28 cellular contexts compared by ENCODE assay signal in the genomic region with DNA sequence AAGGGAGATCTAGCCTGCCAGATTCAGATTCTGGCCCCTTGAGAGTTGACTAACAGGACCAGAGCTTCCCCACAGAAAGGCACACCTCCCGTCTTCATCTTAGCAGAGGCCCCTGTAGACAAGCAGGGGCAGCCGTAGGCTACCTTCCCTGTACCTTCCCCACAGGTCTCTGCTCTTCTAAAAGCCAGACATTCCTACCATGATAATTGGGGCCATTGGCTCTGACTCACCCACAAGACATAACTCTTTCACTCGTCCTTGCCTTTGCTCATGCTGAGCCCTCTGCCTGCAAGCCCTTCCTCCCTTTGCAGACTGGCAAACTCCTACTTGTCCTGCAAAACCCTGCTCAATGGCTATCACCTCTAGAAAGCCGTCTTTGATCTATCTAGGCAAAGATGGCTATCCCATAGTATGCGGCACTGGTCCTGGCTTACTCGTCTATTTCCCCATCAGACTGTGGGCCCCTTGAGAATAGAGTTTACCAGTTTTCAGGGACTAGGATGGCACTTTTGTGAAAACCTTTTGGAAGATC. TPM values are rescaled to one million over a fixed set of nuclear protein-coding genes. Genes with fewer than 3 reads are reported as not detected.
"Had no signal": no experiment of that assay in that cellular context is flagged by ENCODE, and none has a peak within 500 bp of the region (broad histone marks: within the 10 kb centered on the region; RNA-seq: fewer than 3 reads in every experiment).

No MANE protein-coding gene starts in this region.

- H3K4me3 ChIP-seq: body of pancreas, cardiac muscle cell, heart left ventricle, testis, upper lobe of right lung had no signal

- DNase-seq: activated CD4-positive, alpha-beta T cell treated with anti-CD3 and anti-CD28 coated beads, Interleukin-2, amount 50 U/mL, for 1 hour; activated CD4-positive, CD25-positive, alpha-beta regulatory T cell treated with anti-CD3 and anti-CD28 coated beads, Interleukin-2, amount 50 U/mL, for 72 hours; activated CD8-positive, alpha-beta T cell treated with anti-CD3 and anti-CD28 coated beads, Interleukin-2, amount 10 ng/mL, durations not matched to agents 7 days and 5 days; activated gamma-delta T cell; activated naive CD4-positive, alpha-beta T cell treated with anti-CD3 and anti-CD28 coated beads, Interleukin-2, amount 50 U/mL, for 16 hours; activated naive CD8-positive, alpha-beta T cell treated with anti-CD3 and anti-CD28 coated beads, Interleukin-2, amount 50 U/mL, for 24 hours; body of pancreas; left colon; occipital lobe; small intestine; stimulated activated CD4-positive, alpha-beta T cell treated with anti-CD3 and anti-CD28 coated beads, Interleukin-2, amount 100 ng/mL, for 48 hours; stimulated activated naive CD4-positive, alpha-beta T cell; WERI-Rb-1 had no signal

- H3K4me1 ChIP-seq: body of pancreas had no signal

- H3K27ac ChIP-seq: body of pancreas, cardiac muscle cell, epithelial cell of prostate, heart left ventricle, upper lobe of right lung, WERI-Rb-1 had no signal

- H3K36me3 ChIP-seq: cardiac muscle cell, heart left ventricle, upper lobe of right lung, WERI-Rb-1 had no signal

- H3K27me3 ChIP-seq: body of pancreas, cardiac muscle cell, testis, upper lobe of right lung had no signal

- H3K36me3 Mint-ChIP-seq: memory B cell had no signal

- H3K9me3 Mint-ChIP-seq: activated naive CD8-positive, alpha-beta T cell treated with anti-CD3 and anti-CD28 coated beads, Interleukin-2, amount 50 U/mL, for 24 hours; activated T-helper 1 cell treated with anti-CD3 and anti-CD28 coated beads, Interleukin-12 subunit alpha, Interleukin-12 subunit beta, Interleukin-2, Interleukin-4 antibody, amounts not matched to agents 30 ng/mL and 10 ng/mL and 1 ng/mL, durations not matched to agents 14 hours and 24 hours and 36 hours; memory B cell; nephron had no signal

- H3K4me3 Mint-ChIP-seq: activated CD8-positive, alpha-beta T cell treated with anti-CD3 and anti-CD28 coated beads, Interleukin-2, amount 10 ng/mL, durations not matched to agents 7 days and 5 days; activated naive CD8-positive, alpha-beta T cell treated with anti-CD3 and anti-CD28 coated beads, Interleukin-2, amount 50 U/mL, for 24 hours; activated T-helper 1 cell treated with anti-CD3 and anti-CD28 coated beads, Interleukin-12 subunit alpha, Interleukin-12 subunit beta, Interleukin-2, Interleukin-4 antibody, amounts not matched to agents 30 ng/mL and 10 ng/mL and 1 ng/mL, durations not matched to agents 14 hours and 24 hours and 36 hours; memory B cell; nephron had no signal

- H3K9me3 ChIP-seq: body of pancreas, heart left ventricle, testis, upper lobe of right lung had no signal

- H3K27ac Mint-ChIP-seq: activated CD8-positive, alpha-beta T cell treated with anti-CD3 and anti-CD28 coated beads, Interleukin-2, amount 10 ng/mL, durations not matched to agents 7 days and 5 days; activated naive CD8-positive, alpha-beta T cell treated with anti-CD3 and anti-CD28 coated beads, Interleukin-2, amount 50 U/mL, for 24 hours; activated T-helper 1 cell treated with anti-CD3 and anti-CD28 coated beads, Interleukin-12 subunit alpha, Interleukin-12 subunit beta, Interleukin-2, Interleukin-4 antibody, amounts not matched to agents 30 ng/mL and 10 ng/mL and 1 ng/mL, durations not matched to agents 14 hours and 24 hours and 36 hours; memory B cell; nephron had no signal

- FAIRE-seq: islet of Langerhans, small intestine had no signal

- H3K4me1 Mint-ChIP-seq: activated naive CD8-positive, alpha-beta T cell treated with anti-CD3 and anti-CD28 coated beads, Interleukin-2, amount 50 U/mL, for 24 hours; memory B cell had no signal

RNA-seq across cellular contexts. Expression of a gene that starts 43.8 kb away (rescaled TPM):
- total RNA-seq: body of pancreas, mononuclear cell, sciatic nerve had no signal

RNA-seq across cellular contexts. Expression of a gene that starts 53.2 kb away (rescaled TPM):
- total RNA-seq: activated CD8-positive, alpha-beta T cell treated with anti-CD3 and anti-CD28 coated beads, Interleukin-2, amount 10 ng/mL, durations not matched to agents 7 days and 5 days; activated T-helper 1 cell treated with anti-CD3 and anti-CD28 coated beads, Interleukin-12 subunit alpha, Interleukin-12 subunit beta, Interleukin-2, Interleukin-4 antibody, amounts not matched to agents 30 ng/mL and 10 ng/mL and 1 ng/mL, durations not matched to agents 14 hours and 24 hours and 36 hours; body of pancreas; cardiac muscle cell; chondrocyte; heart left ventricle; left colon; lower leg skin; myocyte; occipital lobe; sciatic nerve; T-helper 2 cell treated with Interferon-gamma antibody and Interleukin-4, amounts not matched to agents 100 ng/mL and 5 ng/mL, for 36 hours; upper lobe of right lung had no signal
- polyA plus RNA-seq: cardiac muscle cell, heart left ventricle, small intestine had no signal
